9 cellular contexts compared by ENCODE assay signal in the genomic region with DNA sequence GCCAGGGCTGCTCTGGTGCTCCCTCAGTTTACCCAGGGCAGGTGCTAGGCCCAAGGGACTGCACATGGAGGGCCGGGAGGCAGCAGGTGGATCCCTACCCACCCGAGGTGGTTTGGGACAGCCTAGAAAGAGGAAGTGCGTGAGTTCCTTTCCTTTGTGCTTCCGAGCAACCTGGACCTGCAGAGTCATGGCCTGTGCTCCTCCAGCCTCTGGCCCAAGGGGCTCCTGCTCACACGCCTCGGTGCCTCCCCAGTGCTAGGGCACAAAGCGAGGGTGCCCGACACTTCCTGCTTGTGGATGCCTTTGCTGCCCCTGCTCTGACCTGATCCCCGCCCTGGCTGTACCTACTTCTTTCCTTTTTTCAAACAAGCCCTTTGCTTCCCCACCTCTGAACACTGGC.
A peak's percentile ranks its signal among the peaks of the same experiment; 100 is the strongest.
DNase-seq lines count a peak whose midpoint lies in the region; ATAC-seq, FAIRE-seq and TF ChIP-seq lines count a peak whose summit lies in the region.
"Had no signal": no experiment of that assay in that cellular context is flagged by ENCODE, and none has a peak within 500 bp of the region (broad histone marks: within the 10 kb centered on the region; RNA-seq: fewer than 3 reads in every experiment).

No MANE protein-coding gene starts in this region.

- H3K27me3 Mint-ChIP-seq in activated B cell treated with CpG ODN at 0.5 μM for 24 hours (no peaks in the 10 kb centered on the region), mesothelial cell of epicardium (ENCODE audit: low read depth) (no peaks in the 10 kb centered on the region)

- ATAC-seq in HepG2 (no peak), activated B cell treated with CpG ODN at 0.5 μM for 24 hours (ENCODE audit: low read depth) (peak; percentile 23), GM21360 (IDR thresholded peaks at IDR 0.05; ENCODE audit: unreplicated experiment) (no peak)
- ATAC-seq: pancreas had no signal

- H3K4me2 ChIP-seq in HepG2 (ENCODE audit: low read depth, low read length), result no peak overlapping the region

- FAIRE-seq in HepG2 (lab: Jason Lieb, UNC), result no peak
- FAIRE-seq: pancreas had no signal

- BruUV-seq in HepG2 (replicated peaks; lab: Mats Ljungman, UMichigan), result no TSS peak

- H3K4me1 Mint-ChIP-seq in activated B cell treated with CpG ODN at 0.5 μM for 24 hours (peaks cover 55% of the 10 kb centered on the region), mesothelial cell of epicardium (peaks cover 44% of the 10 kb centered on the region)

- no peaks in the 10 kb centered on the region for H3K27me3 ChIP-seq in liver (ENCODE audit: control insufficient read depth in 4 of 4, insufficient read depth in 4 of 4, low read length in 3 of 4)
- H3K27me3 ChIP-seq in HepG2 (ENCODE audit: control insufficient read depth in 1 of 2, insufficient read depth in 2 of 2, low read length in 2 of 2), result no peaks in the 10 kb centered on the region
- H3K27me3 ChIP-seq in ovary, result no peaks in the 10 kb centered on the region
- H3K27me3 ChIP-seq: pancreas had no signal

- intact Hi-C loops in HepG2 (cut with micrococcal nuclease; ENCODE audit: unreplicated experiment) (no loop called here), activated B cell treated with CpG ODN at 0.5 μM for 24 hours (cut with micrococcal nuclease) (no loop called here), ovary (cut with DNase I) (no loop called here)

- no peaks in the 10 kb centered on the region for H3K79me2 ChIP-seq in HepG2 (ENCODE audit: insufficient read depth, low read length)

- no peak overlapping the region for H2AFZ ChIP-seq in HepG2 (ENCODE audit: low read length)

- peaks cover 0 to 15% (median 3%) of the 10 kb centered on the region in 4 donors for H3K36me3 ChIP-seq in liver (ENCODE audit: control insufficient read depth in 4 of 4, insufficient read depth in 3 of 4, low read depth in 1 of 4, low read length in 3 of 4)
- peaks cover 14 to 37% of the 10 kb centered on the region in 2 experiments; a peak in 4 of 5 replicates for H3K36me3 ChIP-seq in HepG2 (replicated peaks in 1 of 2; ENCODE audit: control insufficient read depth in 1 of 2, insufficient read depth in 2 of 2, low read length in 2 of 2)
- H3K36me3 ChIP-seq in ovary, result no peaks in the 10 kb centered on the region
- H3K36me3 ChIP-seq: pancreas had no signal

- no peak for TF ChIP-seq RAD21 in liver (IDR thresholded peaks at IDR 0.05)
- no peak for TF ChIP-seq RAD21 in HepG2 (CRISPR knock-in tag; IDR thresholded peaks at IDR 0.05)

- TF ChIP-seq POLR2A in HepG2 (IDR thresholded peaks at IDR 0.05; ENCODE audit: insufficient read depth in 1 of 2, low read depth in 2 of 2, low read length in 2 of 2), result no peak
- TF ChIP-seq POLR2A in ovary (IDR thresholded peaks at IDR 0.05), result no peak

- TF ChIP-seq EP300 in HepG2 (IDR thresholded peaks at IDR 0.05; ENCODE audit: low read depth in 2 of 2, low read length in 2 of 2), result no peak
- TF ChIP-seq EP300 in HepG2 (CRISPR knock-in tag; IDR thresholded peaks at IDR 0.05; ENCODE audit: borderline replicate concordance), result no peak
- no peak for TF ChIP-seq EP300 in ovary (IDR thresholded peaks at IDR 0.05)

- CTCF ChIA-PET in HepG2 (lab: Yijun Ruan, JAX; ENCODE audit: low intra/inter-chr PET ratio, low total read pairs), result no interaction called here
- CTCF ChIA-PET in activated B cell treated with CpG ODN at 0.5 μM for 24 hours (lab: Charles Lee), result no interaction called here

- H4K20me1 ChIP-seq in HepG2 (ENCODE audit: insufficient read depth, low read length), result peaks cover 19% of the 10 kb centered on the region; the same call in 1 of the 2 replicates

- H3K9ac ChIP-seq in liver (ENCODE audit: low read depth in 1 of 2, low read length in 2 of 2), result no peak overlapping the region
- H3K9ac ChIP-seq in HepG2 (ENCODE audit: insufficient read depth, low read depth, low read length), result no peak overlapping the region

- no peaks in the 10 kb centered on the region for H3K36me3 Mint-ChIP-seq in activated B cell treated with CpG ODN at 0.5 μM for 24 hours (ENCODE audit: low read depth)
- H3K36me3 Mint-ChIP-seq in mesothelial cell of epicardium, result peaks cover 2% of the 10 kb centered on the region

- H3K27ac Mint-ChIP-seq in activated B cell treated with CpG ODN at 0.5 μM for 24 hours (no peak overlapping the region), mesothelial cell of epicardium (peak overlapping the region; percentile 52)

- H3K27ac ChIP-seq in liver (ENCODE audit: low read depth in 1 of 2, low read length in 2 of 2) (peak overlapping the region; percentile 72 to 78), HepG2 (ENCODE audit: extremely low read length, insufficient read depth, low read length) (no peak overlapping the region), ovary (peak overlapping the region in 1 of 2 donors; percentile 1)

- in situ Hi-C loops in HepG2 (cut with HindIII; ENCODE audit: extremely low pct_ligation_motif_present, low pct_unique_long_range_greater_than_20kb), result no loop called here

- H3K4me1 ChIP-seq in liver (ENCODE audit: control insufficient read depth in 4 of 4, insufficient read depth in 4 of 4, low read length in 3 of 4), result peaks cover 58 to 100% (median 90%) of the 10 kb centered on the region in 4 donors
- no peaks in the 10 kb centered on the region for H3K4me1 ChIP-seq in HepG2 (ENCODE audit: insufficient read depth, low read length)
- peaks cover 39% of the 10 kb centered on the region for H3K4me1 ChIP-seq in ovary (ENCODE audit: insufficient read depth)

- no peaks in the 10 kb centered on the region for H3K9me3 Mint-ChIP-seq in activated B cell treated with CpG ODN at 0.5 μM for 24 hours
- no peaks in the 10 kb centered on the region for H3K9me3 Mint-ChIP-seq in mesothelial cell of epicardium

- no peak for TF ChIP-seq CTCF in liver (IDR thresholded peaks at IDR 0.05; ENCODE audit: low read depth, low read length, missing input control)
- TF ChIP-seq CTCF in HepG2 (CRISPR knock-in tag; IDR thresholded peaks at IDR 0.05), result no peak
- no peak for TF ChIP-seq CTCF in activated B cell treated with CpG ODN at 0.5 μM for 24 hours (IDR thresholded peaks at IDR 0.05)
- no peak for TF ChIP-seq CTCF in mesothelial cell of epicardium (IDR thresholded peaks at IDR 0.05; ENCODE audit: unreplicated experiment)
- TF ChIP-seq CTCF in ovary (IDR thresholded peaks at IDR 0.05), result no peak

- POLR2A ChIA-PET in HepG2 (lab: Yijun Ruan, JAX) (no interaction called here), activated B cell treated with CpG ODN at 0.5 μM for 24 hours (lab: Charles Lee) (interaction anchor here (0.6 to 2.3 kb wide), 4 partner anchors 9 to 162 kb away, joined by 3 to 27 read pairs (median 8); no protein-coding TSS in a partner anchor)

- no peak overlapping the region for H3K4me3 ChIP-seq in liver (ENCODE audit: low read depth in 1 of 3, low read length in 3 of 3)
- no peak overlapping the region for H3K4me3 ChIP-seq in HepG2 (replicated peaks in 1 of 3; ENCODE audit: insufficient read depth in 1 of 3, low read depth in 2 of 3, low read length in 3 of 3)
- no peak overlapping the region for H3K4me3 ChIP-seq in ovary
- H3K4me3 ChIP-seq: pancreas had no signal

- WGBS in liver, result 76% methylated on average over 9 of the region's 9 CpGs
- WGBS in HepG2 (ENCODE audit: low lambda C conversion rate), result 94% methylated on average over 8 of the region's 9 CpGs
- WGBS in ovary, 3 donors, result 82 to 92% (median 90%) methylated on average over 9 of the region's 9 CpGs

- H3K4me3 Mint-ChIP-seq in activated B cell treated with CpG ODN at 0.5 μM for 24 hours (peak overlapping the region; percentile 52), mesothelial cell of epicardium (no peak overlapping the region)

- H3K9me3 ChIP-seq in liver (ENCODE audit: control insufficient read depth in 4 of 4, low read length in 3 of 4) (no peaks in the 10 kb centered on the region), HepG2 (ENCODE audit: low read length) (no peaks in the 10 kb centered on the region), ovary (no peaks in the 10 kb centered on the region)
- H3K9me3 ChIP-seq: pancreas had no signal

- no peak for DNase-seq in HepG2 (ENCODE audit: low spot score)
- DNase-seq in activated B cell treated with CpG ODN at 0.5 μM for 24 hours, result no peak
- no peak for DNase-seq in mesothelial cell of epicardium (ENCODE audit: low spot score in 2 of 2, unreplicated experiment in 2 of 2)
- DNase-seq in ovary, result no peak
- no peak for DNase-seq in effector CD4-positive, alpha-beta T cell
- DNase-seq in iPS-NIHi11 (ENCODE audit: low spot score), result no peak
- DNase-seq: pancreas had no signal

TF ChIP-seq in liver, 16 proteins besides CTCF, POLR2A, EP300 and RAD21 (continues in another document):
- no peak for TF ChIP-seq JUND (IDR thresholded peaks at IDR 0.05)

TF ChIP-seq in HepG2, 621 proteins besides CTCF, POLR2A, EP300 and RAD21 (continues in another document):
- TF ChIP-seq, protein P1, sequence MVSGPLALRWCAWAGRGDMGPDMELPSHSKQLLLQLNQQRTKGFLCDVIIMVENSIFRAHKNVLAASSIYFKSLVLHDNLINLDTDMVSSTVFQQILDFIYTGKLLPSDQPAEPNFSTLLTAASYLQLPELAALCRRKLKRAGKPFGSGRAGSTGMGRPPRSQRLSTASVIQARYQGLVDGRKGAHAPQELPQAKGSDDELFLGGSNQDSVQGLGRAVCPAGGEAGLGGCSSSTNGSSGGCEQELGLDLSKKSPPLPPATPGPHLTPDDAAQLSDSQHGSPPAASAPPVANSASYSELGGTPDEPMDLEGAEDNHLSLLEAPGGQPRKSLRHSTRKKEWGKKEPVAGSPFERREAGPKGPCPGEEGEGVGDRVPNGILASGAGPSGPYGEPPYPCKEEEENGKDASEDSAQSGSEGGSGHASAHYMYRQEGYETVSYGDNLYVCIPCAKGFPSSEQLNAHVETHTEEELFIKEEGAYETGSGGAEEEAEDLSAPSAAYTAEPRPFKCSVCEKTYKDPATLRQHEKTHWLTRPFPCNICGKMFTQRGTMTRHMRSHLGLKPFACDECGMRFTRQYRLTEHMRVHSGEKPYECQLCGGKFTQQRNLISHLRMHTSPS (CRISPR knock-in tag; IDR thresholded peaks at IDR 0.05; ENCODE audit: low read depth), result no peak
- TF ChIP-seq ZFP37 (CRISPR knock-in tag; IDR thresholded peaks at IDR 0.05; ENCODE audit: borderline replicate concordance) (no peak), PHB2 (IDR thresholded peaks at IDR 0.05; ENCODE audit: partially characterized antibody) (no peak), IRF2 (CRISPR knock-in tag; IDR thresholded peaks at IDR 0.05) (no peak), ATF1 (CRISPR knock-in tag; IDR thresholded peaks at IDR 0.05) (no peak), ZKSCAN5 (CRISPR knock-in tag; IDR thresholded peaks at IDR 0.05) (no peak), GPN1 (CRISPR knock-in tag; IDR thresholded peaks at IDR 0.05; ENCODE audit: borderline replicate concordance) (no peak)
- TF ChIP-seq, protein P2, sequence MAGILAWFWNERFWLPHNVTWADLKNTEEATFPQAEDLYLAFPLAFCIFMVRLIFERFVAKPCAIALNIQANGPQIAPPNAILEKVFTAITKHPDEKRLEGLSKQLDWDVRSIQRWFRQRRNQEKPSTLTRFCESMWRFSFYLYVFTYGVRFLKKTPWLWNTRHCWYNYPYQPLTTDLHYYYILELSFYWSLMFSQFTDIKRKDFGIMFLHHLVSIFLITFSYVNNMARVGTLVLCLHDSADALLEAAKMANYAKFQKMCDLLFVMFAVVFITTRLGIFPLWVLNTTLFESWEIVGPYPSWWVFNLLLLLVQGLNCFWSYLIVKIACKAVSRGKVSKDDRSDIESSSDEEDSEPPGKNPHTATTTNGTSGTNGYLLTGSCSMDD (CRISPR knock-in tag; IDR thresholded peaks at IDR 0.05), result no peak
